Comparison of ENCODE assay signal across 8 cellular contexts in genomic region chr15:79897701-79898113, GRCh38. TPM values are rescaled to one million over a fixed set of nuclear protein-coding genes. Genes with fewer than 3 reads are reported as not detected.
A peak's percentile ranks its signal among the peaks of the same experiment; 100 is the strongest.
DNase-seq lines count a peak whose midpoint lies in the region; ATAC-seq and TF ChIP-seq lines count a peak whose summit lies in the region.

No MANE protein-coding gene starts in this region.

- no peaks in the 10 kb centered on the region for H3K9me3 Mint-ChIP-seq in activated T-helper 2 cell treated with anti-CD3 and anti-CD28 coated beads, Interferon-gamma antibody, Interleukin-2, Interleukin-4, amounts not matched to agents 10 μg/mL and 5 μg/mL and 100 μg/mL, durations not matched to agents 14 hours and 24 hours and 36 hours
- H3K9me3 Mint-ChIP-seq in mesothelial cell of epicardium = no peaks in the 10 kb centered on the region

- TF ChIP-seq POLR2A in upper lobe of left lung (IDR thresholded peaks at IDR 0.05) = no peak

- peaks cover 51% of the 10 kb centered on the region for H3K4me1 Mint-ChIP-seq in activated T-helper 2 cell treated with anti-CD3 and anti-CD28 coated beads, Interferon-gamma antibody, Interleukin-2, Interleukin-4, amounts not matched to agents 10 μg/mL and 5 μg/mL and 100 μg/mL, durations not matched to agents 14 hours and 24 hours and 36 hours (ENCODE audit: low read depth)
- peaks cover 25% of the 10 kb centered on the region for H3K4me1 Mint-ChIP-seq in mesothelial cell of epicardium

- H3K4me1 ChIP-seq in heart right ventricle = peaks cover 0 to 44% (median 7%) of the 10 kb centered on the region in 9 donors
- peaks cover 3 to 34% (median 26%) of the 10 kb centered on the region in 4 donors for H3K4me1 ChIP-seq in upper lobe of left lung

- H3K36me3 Mint-ChIP-seq in activated T-helper 2 cell treated with anti-CD3 and anti-CD28 coated beads, Interferon-gamma antibody, Interleukin-2, Interleukin-4, amounts not matched to agents 10 μg/mL and 5 μg/mL and 100 μg/mL, durations not matched to agents 14 hours and 24 hours and 36 hours (ENCODE audit: low read depth) = peaks cover 31% of the 10 kb centered on the region
- peaks cover 6% of the 10 kb centered on the region for H3K36me3 Mint-ChIP-seq in mesothelial cell of epicardium

- TF ChIP-seq CTCF in heart right ventricle (IDR thresholded peaks at IDR 0.05) (no peak), mesothelial cell of epicardium (IDR thresholded peaks at IDR 0.05; ENCODE audit: unreplicated experiment) (no peak), upper lobe of left lung (IDR thresholded peaks at IDR 0.05) (no peak)

- WGBS in heart right ventricle, 2 donors = 82 to 83% methylated on average over 6 of the region's 6 CpGs
- 71 to 84% methylated on average over 6 of the region's 6 CpGs for WGBS in upper lobe of left lung, 2 donors

- H3K36me3 ChIP-seq in heart right ventricle (peaks cover 0 to 5% (median 0%) of the 10 kb centered on the region in 9 donors), upper lobe of left lung (no peaks in the 10 kb centered on the region)

- peak overlapping the region; percentile 83 for H3K4me3 Mint-ChIP-seq in activated T-helper 2 cell treated with anti-CD3 and anti-CD28 coated beads, Interferon-gamma antibody, Interleukin-2, Interleukin-4, amounts not matched to agents 10 μg/mL and 5 μg/mL and 100 μg/mL, durations not matched to agents 14 hours and 24 hours and 36 hours (ENCODE audit: low read depth)
- H3K4me3 Mint-ChIP-seq in mesothelial cell of epicardium = peak overlapping the region; percentile 79

- H3K27ac ChIP-seq in heart right ventricle (peak overlapping the region in 6 of 10 donors; percentile 91 to 99 (median 96)), upper lobe of left lung (peak overlapping the region; percentile 95 to 99 (median 97))

- H3K27me3 Mint-ChIP-seq in activated T-helper 2 cell treated with anti-CD3 and anti-CD28 coated beads, Interferon-gamma antibody, Interleukin-2, Interleukin-4, amounts not matched to agents 10 μg/mL and 5 μg/mL and 100 μg/mL, durations not matched to agents 14 hours and 24 hours and 36 hours (ENCODE audit: low read depth) = no peaks in the 10 kb centered on the region
- H3K27me3 Mint-ChIP-seq in mesothelial cell of epicardium (ENCODE audit: low read depth) = no peaks in the 10 kb centered on the region

- peak overlapping the region; percentile 91 for H3K27ac Mint-ChIP-seq in activated T-helper 2 cell treated with anti-CD3 and anti-CD28 coated beads, Interferon-gamma antibody, Interleukin-2, Interleukin-4, amounts not matched to agents 10 μg/mL and 5 μg/mL and 100 μg/mL, durations not matched to agents 14 hours and 24 hours and 36 hours
- peak overlapping the region; percentile 92 for H3K27ac Mint-ChIP-seq in mesothelial cell of epicardium

- no peak for TF ChIP-seq EP300 in upper lobe of left lung (IDR thresholded peaks at IDR 0.05)

- no peak for ATAC-seq in heart right ventricle
- no peak for ATAC-seq in left cardiac atrium
- no peak for ATAC-seq in upper lobe of left lung (ENCODE audit: low FRiP score in 2 of 2)
- no peak for ATAC-seq in HG02642 (IDR thresholded peaks at IDR 0.05; ENCODE audit: poor library complexity, unreplicated experiment)

- H3K27me3 ChIP-seq in heart right ventricle (no peaks in the 10 kb centered on the region), upper lobe of left lung (no peaks in the 10 kb centered on the region)

- H3K9me3 ChIP-seq in heart right ventricle = no peaks in the 10 kb centered on the region
- no peaks in the 10 kb centered on the region for H3K9me3 ChIP-seq in upper lobe of left lung

- intact Hi-C loops in heart right ventricle (cut with DNase I) = loop anchor here in 8 of 10 donors (1.0 to 10.0 kb wide), 7 partner anchors 25 to 277 kb away; partner anchors contain the start of gene FAH (in 2 of the 8)
- intact Hi-C loops in left cardiac atrium (cut with DNase I) = loop anchor here in 1 of 2 donors (1.0 kb wide), 1 partner anchor 96 kb away; no protein-coding TSS in a partner anchor
- intact Hi-C loops in activated T-helper 2 cell treated with anti-CD3 and anti-CD28 coated beads, Interferon-gamma antibody, Interleukin-2, Interleukin-4, amounts not matched to agents 10 μg/mL and 5 μg/mL and 100 μg/mL, durations not matched to agents 14 hours and 24 hours and 36 hours (cut with micrococcal nuclease) = loop anchor here (1.0 to 10.0 kb wide), 5 partner anchors 70 to 257 kb away; partner anchors contain the start of genes BCL2A1, FAH and ZFAND6

- H3K4me3 ChIP-seq in heart right ventricle = peak overlapping the region in 6 of 10 donors; percentile 74 to 95 (median 82)
- H3K4me3 ChIP-seq in upper lobe of left lung = peak overlapping the region in 3 of 4 donors; percentile 67 to 83 (median 80)

- DNase-seq in heart right ventricle (no peak), left cardiac atrium (no peak), mesothelial cell of epicardium (ENCODE audit: low spot score in 2 of 2, unreplicated experiment in 2 of 2) (no peak), upper lobe of left lung (no peak), NCI-H1048 (lab: John Stamatoyannopoulos, UW) (no peak), SIG-M5 treated with dmso at 0.1 percent for 504 hours (lab: John Stamatoyannopoulos, UW; ENCODE audit: unreplicated experiment) (no peak)
- no peak for DNase-seq in activated T-helper 2 cell treated with anti-CD3 and anti-CD28 coated beads, Interferon-gamma antibody, Interleukin-2, Interleukin-4, amounts not matched to agents 10 μg/mL and 5 μg/mL and 100 μg/mL, durations not matched to agents 14 hours and 24 hours and 36 hours (ENCODE audit: low spot score)

RNA-seq across cellular contexts. Expression of gene MTHFS, which starts 0.9 kb away (rescaled TPM):
- total RNA-seq in heart right ventricle (10 to 100 TPM; 10.1 to 25.6 (median 19.3) TPM), left cardiac atrium (10 to 100 TPM; 10.4 to 23.5 TPM), mesothelial cell of epicardium (12.5 to 14.8 TPM (median 13.7 TPM) in 3 replicates), upper lobe of left lung (10 to 100 TPM; 15.0 to 60.8 (median 33.8) TPM)
- polyA plus RNA-seq in heart right ventricle = 10 to 100 TPM; 37.5 to 38.5 TPM
- total RNA-seq in activated T-helper 2 cell treated with anti-CD3 and anti-CD28 coated beads, Interferon-gamma antibody, Interleukin-2, Interleukin-4, amounts not matched to agents 10 μg/mL and 5 μg/mL and 100 μg/mL, durations not matched to agents 14 hours and 24 hours and 36 hours = 33.3 and 34.6 TPM in 2 replicates
